Comparison of ENCODE assay signal across 14 cellular contexts in genomic region chr6:148345176-148345575, GRCh38. TPM values are rescaled to one million over a fixed set of nuclear protein-coding genes. Genes with fewer than 3 reads are reported as not detected.
DNase-seq lines count a peak whose midpoint lies in the region; ATAC-seq and TF ChIP-seq lines count a peak whose summit lies in the region.
"Had no signal": no experiment of that assay in that cellular context is flagged by ENCODE, and none has a peak within 500 bp of the region (broad histone marks: within the 10 kb centered on the region; RNA-seq: fewer than 3 reads in every experiment).

No MANE protein-coding gene starts in this region.

- H3T11ph ChIP-seq in H9 (ENCODE audit: low read length), result no peak overlapping the region

- no peak overlapping the region for H3K4ac ChIP-seq in H9 (ENCODE audit: low read depth, low read length)

- no peak overlapping the region for H2BK15ac ChIP-seq in H9 (ENCODE audit: low read depth, low read length)

- H3K4me3 Mint-ChIP-seq in H9, result peak overlapping the region; percentile 26 to 73
- H3K4me3 Mint-ChIP-seq in WTC11, result peak overlapping the region; percentile 46
- H3K4me3 Mint-ChIP-seq: B cell had no signal

- H3K27me3 Mint-ChIP-seq in H9 (ENCODE audit: low read depth) (no peaks in the 10 kb centered on the region), WTC11 (ENCODE audit: low read depth) (no peaks in the 10 kb centered on the region; the same call in 1 of the 2 replicates)

- TF ChIP-seq CTCF in H9 (conservative IDR thresholded peaks at IDR 0.05) (no peak), WTC11 (IDR thresholded peaks at IDR 0.05) (no peak), psoas muscle (IDR thresholded peaks at IDR 0.05) (no peak)

- H3K27ac ChIP-seq in H9 (ENCODE audit: insufficient read length, low read depth, low read length) (no peak overlapping the region), psoas muscle (peak overlapping the region; percentile 36)
- H3K27ac ChIP-seq: neutrophil had no signal

- H2BK5ac ChIP-seq in H9 (ENCODE audit: insufficient read length, low read length), result no peak overlapping the region

- ATAC-seq in WTC11 (no peak), psoas muscle (no peak), HG02798 (IDR thresholded peaks at IDR 0.05; ENCODE audit: poor library complexity, unreplicated experiment) (no peak)

- H3K9me3 Mint-ChIP-seq in H9, result no peaks in the 10 kb centered on the region; a peak in 1 of 5 replicates
- H3K9me3 Mint-ChIP-seq in WTC11, result no peaks in the 10 kb centered on the region

- H4K91ac ChIP-seq in H9 (ENCODE audit: insufficient read length, low read depth, low read length), result no peak overlapping the region

- H3K4me2 ChIP-seq in H9 (ENCODE audit: insufficient read depth, insufficient read length, low read length), result peak overlapping the region; percentile 26

- no peak for DNase-seq in H9
- DNase-seq in WTC11 (ENCODE audit: low spot score), result no peak
- no peak for DNase-seq in psoas muscle
- no peak for DNase-seq in SK-N-DZ (ENCODE audit: low spot score)
- no peak for DNase-seq in hepatic stellate cell (ENCODE audit: low spot score)
- no peak for DNase-seq in GM19238 (ENCODE audit: insufficient read length, low spot score)
- DNase-seq: activated naive CD4-positive, alpha-beta T cell treated with Interleukin-2 at 50 U/mL for 16 hours; DMS79 treated with DMSO at 0.1 percent for 48 hours; NCI-H524 treated with DMSO at 0.1 percent for 48 hours; T1000 had no signal

- H2AFZ ChIP-seq in H9 (ENCODE audit: low read length), result no peak overlapping the region

- no peak overlapping the region for H3K14ac ChIP-seq in H9 (ENCODE audit: insufficient read depth, low read length)

- no peak overlapping the region for H2BK20ac ChIP-seq in H9 (ENCODE audit: low read depth, low read length, poor library complexity, severe bottlenecking)

- H4K8ac ChIP-seq in H9 (replicated peaks; ENCODE audit: insufficient read length, low read depth, low read length), result no peak overlapping the region

- H3K4me3 ChIP-seq in iPS-15b (ENCODE audit: low read depth, low read length) (peak overlapping the region; percentile 3), psoas muscle (peak overlapping the region; percentile 79)

- H3K4me1 Mint-ChIP-seq in H9, result peaks cover 61 to 74% of the 10 kb centered on the region in 2 experiments
- H3K4me1 Mint-ChIP-seq in WTC11, result peaks cover 77% of the 10 kb centered on the region

- no peak overlapping the region for H3K56ac ChIP-seq in H9 (ENCODE audit: insufficient read length, low read depth, low read length)

- peaks cover 16% of the 10 kb centered on the region for H3K23me2 ChIP-seq in H9 (ENCODE audit: insufficient read length, low read depth, low read length, poor library complexity, severe bottlenecking)

- H3K79me1 ChIP-seq in H9 (ENCODE audit: insufficient read depth, low read depth, low read length, poor library complexity, severe bottlenecking), result no peaks in the 10 kb centered on the region

- no peak overlapping the region for H2BK120ac ChIP-seq in H9 (ENCODE audit: low read depth, low read length, poor library complexity, severe bottlenecking)

- H3K27ac Mint-ChIP-seq in H9, result peak overlapping the region in 2 of 3 experiments; percentile 38 to 53; a peak in 4 of 7 replicates
- peak overlapping the region; percentile 43; the same call in 1 of the 2 replicates for H3K27ac Mint-ChIP-seq in WTC11
- H3K27ac Mint-ChIP-seq: B cell had no signal

- H3K79me2 ChIP-seq in H9 (ENCODE audit: insufficient read depth, low read length), result peaks cover 3% of the 10 kb centered on the region; the same call in 1 of the 2 replicates

- no peak overlapping the region for H3K9ac ChIP-seq in H9 (ENCODE audit: extremely low read depth, insufficient read length, low read length)
- H3K9ac ChIP-seq in iPS-15b (ENCODE audit: low read depth, low read length), result no peak overlapping the region

- H2BK12ac ChIP-seq in H9 (ENCODE audit: insufficient read length, low read depth, low read length), result no peak overlapping the region

- H4K20me1 ChIP-seq in H9 (ENCODE audit: control insufficient read depth, insufficient read depth, insufficient read length), result no peaks in the 10 kb centered on the region

- peaks cover 0 to 6% (median 0%) of the 10 kb centered on the region in 3 experiments; a peak in 3 of 7 replicates for H3K36me3 Mint-ChIP-seq in H9 (ENCODE audit: insufficient read depth in 1 of 3, low read depth in 3 of 3)
- H3K36me3 Mint-ChIP-seq in WTC11, result no peaks in the 10 kb centered on the region

- no peak overlapping the region for H4K5ac ChIP-seq in H9 (ENCODE audit: insufficient read length, low read depth, low read length)

- H3K9me3 ChIP-seq in H9 (ENCODE audit: control insufficient read depth, low read depth, low read length), result no peaks in the 10 kb centered on the region
- H3K9me3 ChIP-seq in iPS-15b (ENCODE audit: control insufficient read depth, insufficient read depth, low read length), result no peaks in the 10 kb centered on the region
- H3K9me3 ChIP-seq in psoas muscle, result no peaks in the 10 kb centered on the region
- H3K9me3 ChIP-seq: neutrophil had no signal

- no peak overlapping the region for H2AK5ac ChIP-seq in H9 (ENCODE audit: insufficient read length, low read length)

- WGBS in H9 (ENCODE audit: extremely low coverage, insufficient read length, low lambda C conversion rate), result no CpG with 5 or more reads among the region's 1 CpG
- 54 to 58% (median 56%) methylated on average over 1 of the region's 1 CpG for WGBS in psoas muscle, 3 donors

- intact Hi-C loops in psoas muscle (cut with DNase I), result loop anchor here (10.0 kb wide), 2 partner anchors 50 to 110 kb away; no protein-coding TSS in a partner anchor

- POLR2A ChIA-PET in WTC11 (lab: Charles Lee), result no interaction called here

- no peak overlapping the region for H3K18ac ChIP-seq in H9 (ENCODE audit: insufficient read length, low read depth, low read length)

- H3K36me3 ChIP-seq in iPS-15b (ENCODE audit: control insufficient read depth, insufficient read depth, low read length) (no peaks in the 10 kb centered on the region), psoas muscle (ENCODE audit: insufficient read depth in 1 of 2, low read depth in 1 of 2) (no peaks in the 10 kb centered on the region)
- H3K36me3 ChIP-seq: neutrophil had no signal

- H3K4me1 ChIP-seq in H9 (ENCODE audit: insufficient read depth, low read length), result peaks cover 16% of the 10 kb centered on the region; the same call in 1 of the 2 replicates
- peaks cover 41% of the 10 kb centered on the region for H3K4me1 ChIP-seq in iPS-15b (ENCODE audit: control insufficient read depth, insufficient read depth, low read length)
- peaks cover 7% of the 10 kb centered on the region for H3K4me1 ChIP-seq in psoas muscle

- H3K23ac ChIP-seq in H9 (ENCODE audit: insufficient read length, low read depth, low read length), result no peak overlapping the region

- no peaks in the 10 kb centered on the region for H3K27me3 ChIP-seq in H9 (ENCODE audit: insufficient read depth, low read length)
- H3K27me3 ChIP-seq in iPS-15b (ENCODE audit: control insufficient read depth, insufficient read depth, low read length), result no peaks in the 10 kb centered on the region
- peaks cover 0 to 5% (median 2%) of the 10 kb centered on the region in 3 donors for H3K27me3 ChIP-seq in psoas muscle (ENCODE audit: insufficient read depth in 3 of 3, low read length in 2 of 3)

- CTCF ChIA-PET in WTC11 (lab: Charles Lee), result no interaction called here

TF ChIP-seq in WTC11, 78 proteins besides CTCF, POLR2A, EP300 and RAD21 (continues in another document):
- TF ChIP-seq IRF2 (CRISPR knock-in tag; IDR thresholded peaks at IDR 0.05; ENCODE audit: borderline replicate concordance, low read depth), result no peak
- TF ChIP-seq KAT7 (CRISPR knock-in tag; IDR thresholded peaks at IDR 0.05; ENCODE audit: borderline replicate concordance), result no peak
- no peak for TF ChIP-seq SMAD4 (CRISPR knock-in tag; IDR thresholded peaks at IDR 0.05)
- TF ChIP-seq MLX (CRISPR knock-in tag; IDR thresholded peaks at IDR 0.05), result no peak
- TF ChIP-seq JUN (CRISPR knock-in tag; IDR thresholded peaks at IDR 0.05), result no peak
- TF ChIP-seq MXD4 (CRISPR knock-in tag; IDR thresholded peaks at IDR 0.05; ENCODE audit: borderline replicate concordance), result no peak
- no peak for TF ChIP-seq STAT6 (CRISPR knock-in tag; conservative IDR thresholded peaks at IDR 0.05; ENCODE audit: low read depth)
- TF ChIP-seq CBFB (CRISPR knock-in tag; IDR thresholded peaks at IDR 0.05; ENCODE audit: low read depth), result no peak
- no peak for TF ChIP-seq MAX (CRISPR knock-in tag; IDR thresholded peaks at IDR 0.05)

RNA-seq across cellular contexts. Expression of gene SASH1, which starts 2.5 kb away (rescaled TPM):
- total RNA-seq in H9 (2021), result 29.7 and 33.2 TPM in 2 replicates
- 21.7 to 27.4 TPM (median 24.0 TPM) in 3 replicates for total RNA-seq in WTC11 (2021)
- total RNA-seq in psoas muscle, result 10 to 100 TPM; 13.0 to 26.1 (median 23.0) TPM
- 1 to 10 TPM; 5.0 to 6.1 (median 5.1) TPM for polyA plus RNA-seq in psoas muscle
- polyA plus RNA-seq in SK-N-DZ (2014; cell fraction: cytosol; rRNA removed), result 0.10 and 0.36 TPM in 2 replicates
- polyA plus RNA-seq in SK-N-DZ (2014; cell fraction: nucleus; rRNA removed), result 0.03 TPM in 1 of 2 replicates, not detected in the other
